In genomic region chr17:1561420-1562177, GRCh38 we compare ENCODE assay signal across 1 cellular context.
TF ChIP-seq lines count a peak whose summit lies in the region.

No MANE protein-coding gene starts in this region.

TF ChIP-seq in HCT116, 20 proteins besides CTCF, POLR2A, EP300 and RAD21 (continued from another document):
- TF ChIP-seq REST (IDR thresholded peaks at IDR 0.05; ENCODE audit: low read depth) (no peak), YY1 (IDR thresholded peaks at IDR 0.05; ENCODE audit: extremely low read depth, insufficient replicate concordance, low read depth, low read length) (no peak), MAX (IDR thresholded peaks at IDR 0.05) (no peak), JUND (IDR thresholded peaks at IDR 0.05) (no peak), ELF1 (IDR thresholded peaks at IDR 0.05; ENCODE audit: borderline replicate concordance, low read depth) (no peak), EGR1 (IDR thresholded peaks at IDR 0.05; ENCODE audit: low read depth) (no peak), SIN3A (IDR thresholded peaks at IDR 0.05; ENCODE audit: low read depth) (no peak), CEBPB (IDR thresholded peaks at IDR 0.05; ENCODE audit: low read depth) (no peak), CBX3 (IDR thresholded peaks at IDR 0.05; ENCODE audit: low read depth) (no peak), EZH2 (IDR thresholded peaks at IDR 0.05) (no peak), POLR2AphosphoS5 (IDR thresholded peaks at IDR 0.05; ENCODE audit: low read depth, low read length) (no peak), ZFX (IDR thresholded peaks at IDR 0.05) (no peak), ZNF274 (IDR thresholded peaks at IDR 0.05; ENCODE audit: low read depth, low read length) (no peak), FOSL1 (IDR thresholded peaks at IDR 0.05; ENCODE audit: low read depth) (no peak), SRF (IDR thresholded peaks at IDR 0.05; ENCODE audit: low read depth) (no peak), SP1 (IDR thresholded peaks at IDR 0.05; ENCODE audit: low read depth) (no peak), ATF3 (IDR thresholded peaks at IDR 0.05) (no peak)
TF ChIP-seq in HCT116: peak in this region for 0.
